9 cellular contexts compared by ENCODE assay signal in the genomic region with DNA sequence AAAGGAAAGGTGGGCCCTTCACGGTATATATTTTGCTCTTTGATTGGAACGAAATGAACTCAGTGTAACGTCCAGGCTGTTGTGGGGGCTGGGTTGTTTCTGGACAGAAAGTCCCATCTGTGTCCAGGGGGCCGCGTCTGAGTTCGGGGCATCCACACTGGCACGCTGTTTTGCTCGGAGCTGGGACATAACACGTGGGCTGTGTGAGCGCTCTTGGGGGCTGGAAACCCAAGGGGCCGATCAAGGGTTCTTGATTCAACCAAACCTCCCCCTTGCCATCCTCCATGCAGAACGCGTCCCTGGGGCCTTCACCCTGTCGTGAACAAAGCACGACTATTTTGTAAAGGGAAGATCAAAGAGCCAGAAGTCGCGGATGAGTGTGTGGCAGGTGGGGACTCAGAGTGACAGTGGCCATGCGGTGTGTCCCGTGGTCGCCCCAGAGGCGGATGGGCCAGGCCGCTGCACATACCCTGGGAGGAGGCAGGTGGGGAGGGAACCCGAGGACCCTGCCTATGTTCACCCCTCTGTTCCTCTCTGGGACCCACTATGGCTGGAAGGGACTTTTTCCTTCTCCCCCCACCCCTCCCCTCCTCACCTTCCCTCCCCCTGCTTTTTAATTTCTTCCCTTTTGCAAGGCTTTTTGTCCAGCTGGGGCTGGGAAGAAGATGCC.
A peak's percentile ranks its signal among the peaks of the same experiment; 100 is the strongest.
DNase-seq lines count a peak whose midpoint lies in the region; ATAC-seq and TF ChIP-seq lines count a peak whose summit lies in the region.
"Had no signal": no experiment of that assay in that cellular context is flagged by ENCODE, and none has a peak within 500 bp of the region (broad histone marks: within the 10 kb centered on the region; RNA-seq: fewer than 3 reads in every experiment).

No MANE protein-coding gene starts in this region.

- H3K9me3 Mint-ChIP-seq in nephron = peaks cover 3% of the 10 kb centered on the region

- H3K27me3 Mint-ChIP-seq in nephron (ENCODE audit: low read depth) = peaks cover 28% of the 10 kb centered on the region

- no peaks in the 10 kb centered on the region for H3K36me3 Mint-ChIP-seq in nephron (ENCODE audit: low read depth)

- no peak for TF ChIP-seq CTCF in BE2C (IDR thresholded peaks at IDR 0.05; ENCODE audit: low read depth, low read length)
- no peak for TF ChIP-seq CTCF in HFF-Myc (IDR thresholded peaks at IDR 0.05; ENCODE audit: low read depth, low read length, missing control alignments)
- no peak for TF ChIP-seq CTCF in astrocyte of the cerebellum (IDR thresholded peaks at IDR 0.05; ENCODE audit: low read depth, low read length, missing control alignments)
- TF ChIP-seq CTCF in nephron (IDR thresholded peaks at IDR 0.05; ENCODE audit: unreplicated experiment in 3 of 3) = no peak

- ATAC-seq in HG02678 (IDR thresholded peaks at IDR 0.05; ENCODE audit: unreplicated experiment) = no peak

- H3K27ac Mint-ChIP-seq in nephron = no peak overlapping the region

- peaks cover 14% of the 10 kb centered on the region for H3K4me1 Mint-ChIP-seq in nephron

- DNase-seq in BE2C (no peak), HFF-Myc (ENCODE audit: extremely low read depth, low read depth) (no peak), astrocyte of the cerebellum (ENCODE audit: low read depth) (no peak), NCI-H1105 treated with DMSO at 0.1 percent for 48 hours (lab: John Stamatoyannopoulos, UW) (no peak), SKM-1 (lab: John Stamatoyannopoulos, UW; ENCODE audit: unreplicated experiment) (no peak), occipital lobe (lab: John Stamatoyannopoulos, UW) (no peak)
- DNase-seq: GDM1 had no signal

- in situ Hi-C loops in astrocyte of the cerebellum (cut with HindIII; ENCODE audit: low sequenced_read_pairs) = loop anchor here (25.0 kb wide), 1 partner anchor 484 kb away; no protein-coding TSS in a partner anchor

- H3K36me3 ChIP-seq in BE2C = no peaks in the 10 kb centered on the region

- H3K4me1 ChIP-seq in BE2C = no peaks in the 10 kb centered on the region; the same call in 1 of the 2 replicates

- H3K9me3 ChIP-seq in BE2C = no peaks in the 10 kb centered on the region

- peak overlapping the region; percentile 65 to 75 (median 72) for H3K4me3 Mint-ChIP-seq in nephron

- no peaks in the 10 kb centered on the region for H3K27me3 ChIP-seq in BE2C

- H3K4me3 ChIP-seq in BE2C (ENCODE audit: low read depth, low read length) = peak overlapping the region; percentile 62
- peak overlapping the region; percentile 39 for H3K4me3 ChIP-seq in HFF-Myc (replicated peaks; ENCODE audit: low read depth, low read length)
- H3K4me3 ChIP-seq in astrocyte of the cerebellum (ENCODE audit: low read depth, low read length) = peak overlapping the region; percentile 38
